In the genomic region with DNA sequence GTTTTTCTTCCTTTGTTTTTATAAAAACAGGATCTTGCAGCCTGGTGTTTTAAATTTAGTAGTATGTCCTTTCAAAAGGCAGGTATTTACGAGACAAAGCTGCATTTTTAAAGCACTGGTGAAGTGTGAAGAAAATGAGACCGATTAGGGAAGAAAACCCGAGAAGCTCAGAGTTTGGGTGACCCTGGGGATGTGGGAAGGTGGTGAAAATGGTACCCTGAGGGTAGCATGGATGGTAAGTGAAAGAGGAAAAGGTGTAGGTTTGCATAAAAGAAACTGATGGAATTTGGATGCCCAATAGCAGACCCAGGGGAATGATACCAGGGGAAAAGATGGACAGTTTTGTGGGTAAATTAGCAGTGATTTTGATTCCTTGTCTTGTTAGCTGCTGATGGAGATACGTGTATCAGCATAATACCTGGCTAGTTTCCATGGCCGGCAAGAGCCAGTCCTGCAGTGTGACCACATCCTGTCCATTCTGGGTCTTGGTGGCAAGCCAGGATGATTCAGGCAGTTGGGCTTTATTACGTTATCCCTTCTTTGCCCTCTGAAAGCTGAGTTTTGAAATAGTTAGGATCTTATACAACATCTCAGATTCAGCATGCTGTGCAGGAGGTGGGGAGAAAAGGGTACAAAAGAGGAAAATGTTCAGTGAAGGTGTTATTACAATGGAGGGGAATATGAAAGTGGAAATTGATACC, we compare ENCODE assay signal across 8 cellular contexts. TPM values are rescaled to one million over a fixed set of nuclear protein-coding genes. Genes with fewer than 3 reads are reported as not detected.
A peak's percentile ranks its signal among the peaks of the same experiment; 100 is the strongest.
DNase-seq lines count a peak whose midpoint lies in the region; ATAC-seq, FAIRE-seq and TF ChIP-seq lines count a peak whose summit lies in the region.

No MANE protein-coding gene starts in this region.

- POLR2A ChIA-PET in PC-3 (lab: Charles Lee; ENCODE audit: unreplicated experiment) = interaction anchor here (0.7 kb wide), 1 partner anchor 135 kb away, joined by 3 read pairs; no protein-coding TSS in a partner anchor

- H3K4me1 ChIP-seq in PC-3 (ENCODE audit: insufficient read depth, low read length) (peaks cover 30% of the 10 kb centered on the region), osteoblast (ENCODE audit: insufficient read depth, low read length) (peaks cover 45% of the 10 kb centered on the region)

- no peak for TF ChIP-seq POLR2A in H54 (IDR thresholded peaks at IDR 0.05; ENCODE audit: low read depth, low read length)

- no peaks in the 10 kb centered on the region for H3K27me3 Mint-ChIP-seq in activated CD4-positive, alpha-beta T cell treated with anti-CD3 and anti-CD28 coated beads, Interleukin-2, amount 10 ng/mL, durations not matched to agents 24 days and 14 days

- H3K9me3 Mint-ChIP-seq in activated CD4-positive, alpha-beta T cell treated with anti-CD3 and anti-CD28 coated beads, Interleukin-2, amount 10 ng/mL, durations not matched to agents 24 days and 14 days = no peaks in the 10 kb centered on the region

- H4K20me1 ChIP-seq in PC-3 (ENCODE audit: low read length) = no peaks in the 10 kb centered on the region
- H4K20me1 ChIP-seq in osteoblast (ENCODE audit: insufficient read depth, low read length) = peaks cover 9% of the 10 kb centered on the region

- CTCF ChIA-PET in PC-3 (lab: Charles Lee) = no interaction called here

- H3F3A ChIP-seq in PC-3 (ENCODE audit: low read length, unreplicated experiment) = no peaks in the 10 kb centered on the region

- no peaks in the 10 kb centered on the region for H3K36me3 ChIP-seq in PC-3 (ENCODE audit: low read depth, low read length)
- peaks cover 31% of the 10 kb centered on the region for H3K36me3 ChIP-seq in osteoblast (ENCODE audit: insufficient read depth, low read length)

- H3K36me3 Mint-ChIP-seq in activated CD4-positive, alpha-beta T cell treated with anti-CD3 and anti-CD28 coated beads, Interleukin-2, amount 10 ng/mL, durations not matched to agents 24 days and 14 days (ENCODE audit: low read depth) = peaks cover 2% of the 10 kb centered on the region

- H3K27me3 ChIP-seq in PC-3 (ENCODE audit: low read length) = no peaks in the 10 kb centered on the region
- H3K27me3 ChIP-seq in osteoblast (ENCODE audit: insufficient read depth, low read length) = no peaks in the 10 kb centered on the region

- H3K4me2 ChIP-seq in PC-3 (ENCODE audit: low read length) = peak overlapping the region; percentile 61
- H3K4me2 ChIP-seq in osteoblast (ENCODE audit: insufficient read depth, low read length) = peak overlapping the region; percentile 78

- H3K9me2 ChIP-seq in PC-3 (replicated peaks; ENCODE audit: low read length) = no peaks in the 10 kb centered on the region

- TF ChIP-seq CTCF in PC-3 (conservative IDR thresholded peaks at IDR 0.05; ENCODE audit: low read depth, low read length) (no peak), osteoblast (IDR thresholded peaks at IDR 0.05; ENCODE audit: extremely low read depth, low read depth, low read length) (no peak)

- H3K4me3 Mint-ChIP-seq in activated CD4-positive, alpha-beta T cell treated with anti-CD3 and anti-CD28 coated beads, Interleukin-2, amount 10 ng/mL, durations not matched to agents 24 days and 14 days = no peak overlapping the region

- H3K27ac ChIP-seq in PC-3 (ENCODE audit: low read length) (peak overlapping the region; percentile 66), epithelial cell of prostate (peak overlapping the region; percentile 67), osteoblast (ENCODE audit: low read depth, low read length) (peak overlapping the region; percentile 84)

- no TSS peak for BruUV-seq in PC-3 (replicated peaks; lab: Mats Ljungman, UMichigan)

- H3K4me1 Mint-ChIP-seq in activated CD4-positive, alpha-beta T cell treated with anti-CD3 and anti-CD28 coated beads, Interleukin-2, amount 10 ng/mL, durations not matched to agents 24 days and 14 days = peaks cover 10% of the 10 kb centered on the region

- intact Hi-C loops in PC-3 (cut with micrococcal nuclease) = no loop called here
- intact Hi-C loops in activated CD4-positive, alpha-beta T cell treated with anti-CD3 and anti-CD28 coated beads, Interleukin-2, amount 10 ng/mL, durations not matched to agents 24 days and 14 days (cut with micrococcal nuclease) = no loop called here

- no peak overlapping the region for H3K9ac ChIP-seq in PC-3 (ENCODE audit: low read length)

- FAIRE-seq in H54 (lab: Jason Lieb, UNC) (peak; percentile 100), GM19239 (lab: Jason Lieb, UNC) (no peak)

- no peaks in the 10 kb centered on the region for H3K9me3 ChIP-seq in PC-3 (ENCODE audit: low read length)
- H3K9me3 ChIP-seq in osteoblast (ENCODE audit: low read depth, low read length) = no peaks in the 10 kb centered on the region

- H2AFZ ChIP-seq in PC-3 (ENCODE audit: low read length) (no peak overlapping the region), osteoblast (ENCODE audit: low read length) (peak overlapping the region; percentile 28)

- peaks cover 52% of the 10 kb centered on the region for H3K79me2 ChIP-seq in PC-3 (ENCODE audit: low read length)
- H3K79me2 ChIP-seq in osteoblast (ENCODE audit: insufficient read depth, low read length) = peaks cover 70% of the 10 kb centered on the region

- DNase-seq in H54 (ENCODE audit: insufficient read length, low spot score) (peak; percentile 58), PC-3 (peak; percentile 96), epithelial cell of prostate (ENCODE audit: low read depth, low spot score) (peak; percentile 93), osteoblast (ENCODE audit: insufficient read length, low spot score, missing footprints) (peak; percentile 96), NCI-H82 (lab: John Stamatoyannopoulos, UW) (no peak), GM19239 (ENCODE audit: insufficient read length, low spot score) (no peak)
- no peak for DNase-seq in activated CD4-positive, alpha-beta T cell treated with anti-CD3 and anti-CD28 coated beads, Interleukin-2, amount 10 ng/mL, durations not matched to agents 24 days and 14 days

- H3K27ac Mint-ChIP-seq in activated CD4-positive, alpha-beta T cell treated with anti-CD3 and anti-CD28 coated beads, Interleukin-2, amount 10 ng/mL, durations not matched to agents 24 days and 14 days = no peak overlapping the region

- H3K4me3 ChIP-seq in PC-3 (ENCODE audit: low read length) (peak overlapping the region; percentile 30; the same call in 1 of the 2 replicates), osteoblast (ENCODE audit: insufficient read depth, low read length) (peak overlapping the region; percentile 38)

- ATAC-seq in PC-3 = peak; percentile 92
- ATAC-seq in GM21423 (IDR thresholded peaks at IDR 0.05; ENCODE audit: unreplicated experiment) = no peak

RNA-seq across cellular contexts. Expression of gene BICD1, which starts 8.9 kb away (rescaled TPM):
- total RNA-seq in PC-3 (2014; rRNA removed) = 9.2 and 15.7 TPM in 2 replicates
- total RNA-seq in osteoblast = 17.7 and 21.0 TPM in 2 replicates
- 16.0 and 18.2 TPM in 2 replicates for total RNA-seq in activated CD4-positive, alpha-beta T cell treated with anti-CD3 and anti-CD28 coated beads, Interleukin-2, amount 10 ng/mL, durations not matched to agents 24 days and 14 days

Comparison
In these comparisons a context has a peak if more than half of its experiments do, and no peak if none do; other contexts are left out.
1. DNase-seq: peak in H54 (single experiment), PC-3 (single experiment), epithelial cell of prostate (single experiment) and osteoblast (single experiment); none in NCI-H82 (single experiment), GM19239 (single experiment) and activated CD4-positive, alpha-beta T cell treated with anti-CD3 and anti-CD28 coated beads, Interleukin-2, amount 10 ng/mL, durations not matched to agents 24 days and 14 days (single experiment).
2. Peak in every context shown above with its lines, with median percentiles within 50 percentile points of each other: H3K27ac ChIP-seq.